2 cellular contexts compared by ENCODE assay signal in genomic region chr2:178756843-178757242, GRCh38.
TF ChIP-seq lines count a peak whose summit lies in the region.

No MANE protein-coding gene starts in this region.

TF ChIP-seq in IMR-90, 13 proteins besides CTCF, POLR2A, EP300 and RAD21:
- TF ChIP-seq SMC3 (IDR thresholded peaks at IDR 0.05; ENCODE audit: low read depth, low read length) (no peak), FOS (IDR thresholded peaks at IDR 0.05; ENCODE audit: low read depth, low read length) (0 out of 2 replicates have a peak, but pooled peaks have one; percentile 12)
TF ChIP-seq in IMR-90: peak in this region for 1.

TF ChIP-seq in GM12878, 131 proteins besides CTCF, POLR2A, EP300 and RAD21:
- no peak for TF ChIP-seq SMC3 (IDR thresholded peaks at IDR 0.05; ENCODE audit: borderline replicate concordance, low read length)
- no peak for TF ChIP-seq TCF7 (IDR thresholded peaks at IDR 0.05; ENCODE audit: borderline replicate concordance)
- no peak for TF ChIP-seq CHD2 (IDR thresholded peaks at IDR 0.05; ENCODE audit: borderline replicate concordance, low read depth, low read length)
